Comparison of ENCODE assay signal across 8 cellular contexts in the genomic region with DNA sequence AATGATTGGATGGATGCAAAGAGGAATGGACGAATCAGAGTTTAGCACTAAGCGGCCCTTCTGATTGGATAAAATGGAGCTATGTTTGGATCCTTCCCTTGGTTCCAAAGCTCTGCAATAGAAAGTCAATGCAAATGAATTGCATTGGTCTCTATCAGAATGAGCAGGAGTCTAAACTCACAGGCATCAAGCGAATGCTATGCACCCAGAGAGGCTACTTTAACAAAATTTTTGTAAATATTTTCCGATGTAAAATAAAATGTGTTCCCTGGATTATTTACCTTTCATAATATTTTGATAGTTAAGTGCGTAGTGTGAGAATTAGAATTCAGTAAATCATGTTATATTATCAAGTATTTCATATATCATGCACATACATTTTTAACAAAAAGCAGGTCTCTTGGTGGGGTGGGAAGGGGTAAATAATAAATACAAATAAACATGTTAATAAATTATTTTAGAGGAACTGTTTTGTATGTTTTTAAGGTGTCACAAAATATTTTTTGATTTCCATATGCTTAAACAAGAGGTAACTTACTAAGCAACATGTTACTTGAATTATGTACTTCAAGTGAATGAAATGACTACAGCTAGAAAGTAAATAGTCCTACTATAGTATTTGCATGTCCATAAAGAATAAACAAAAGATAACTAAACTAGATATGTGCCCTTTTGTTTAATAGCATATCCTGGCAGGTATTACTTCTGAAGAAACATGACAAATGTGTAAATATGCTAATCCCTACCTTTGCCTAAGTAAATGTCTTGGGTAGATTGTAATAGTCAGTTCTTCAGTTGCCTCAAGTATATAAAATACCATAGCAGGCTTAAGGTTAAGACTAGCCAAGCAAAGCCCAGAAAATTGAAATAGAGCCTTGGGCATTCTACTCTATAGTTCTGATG. TPM values are rescaled to one million over a fixed set of nuclear protein-coding genes. Genes with fewer than 3 reads are reported as not detected.
DNase-seq lines count a peak whose midpoint lies in the region; ATAC-seq and TF ChIP-seq lines count a peak whose summit lies in the region.

No MANE protein-coding gene starts in this region.

- peaks cover 14 to 60% (median 43%) of the 10 kb centered on the region in 12 donors for H3K4me1 ChIP-seq in heart left ventricle
- H3K4me1 ChIP-seq in adipocyte (ENCODE audit: control insufficient read depth, insufficient read depth, low read length) = peaks cover 40% of the 10 kb centered on the region
- peaks cover 11% of the 10 kb centered on the region for H3K4me1 ChIP-seq in mesodermal cell (ENCODE audit: control insufficient read depth, insufficient read depth, low read length, poor library complexity, severe bottlenecking)
- peaks cover 13 to 55% (median 38%) of the 10 kb centered on the region in 4 donors for H3K4me1 ChIP-seq in transverse colon

- no peaks in the 10 kb centered on the region for H3K27me3 ChIP-seq in heart left ventricle
- H3K27me3 ChIP-seq in adipocyte (replicated peaks; ENCODE audit: control insufficient read depth, insufficient read depth, low read length) = no peaks in the 10 kb centered on the region
- no peaks in the 10 kb centered on the region for H3K27me3 ChIP-seq in transverse colon

- in situ Hi-C loops in transverse colon (cut with MboI; ENCODE audit: low pct_ligation_motif_present in 1 of 4, low pct_unique_long_range_greater_than_20kb in 1 of 4, low sequenced_read_pairs in 3 of 4) = no loop called here
- in situ Hi-C loops in ACHN (cut with HindIII; ENCODE audit: low pct_ligation_motif_present, low pct_unique_long_range_greater_than_20kb, low sequenced_read_pairs) = no loop called here

- peak overlapping the region in 8 of 12 donors; percentile 2 to 100 (median 45) for H3K27ac ChIP-seq in heart left ventricle
- H3K27ac ChIP-seq in mesodermal cell (ENCODE audit: low read depth, low read length, severe bottlenecking) = no peak overlapping the region
- peak overlapping the region; percentile 80 to 100 (median 98) for H3K27ac ChIP-seq in transverse colon

- 21 to 24% (median 22%) methylated on average over 5 of the region's 5 CpGs for WGBS in heart left ventricle, 4 donors
- WGBS in mesodermal cell (ENCODE audit: insufficient coverage in 2 of 2), 2 experiments = 0% methylated on average over 1 to 2 of the region's 5 CpGs
- WGBS in transverse colon (ENCODE audit: low coverage in 1 of 2), 2 donors = 20 to 21% methylated on average over 5 of the region's 5 CpGs

- TF ChIP-seq CTCF in heart left ventricle (IDR thresholded peaks at IDR 0.05) = no peak
- no peak for TF ChIP-seq CTCF in transverse colon (IDR thresholded peaks at IDR 0.05)

- H3K4me3 ChIP-seq in heart left ventricle (peak overlapping the region in 4 of 12 donors; percentile 12 to 96 (median 53)), adipocyte (ENCODE audit: low read length) (peak overlapping the region; percentile 92), mesodermal cell (ENCODE audit: extremely low read depth, insufficient read depth, low read length, poor library complexity, severe bottlenecking) (peak overlapping the region; percentile 97), transverse colon (no peak overlapping the region)

- no peak for TF ChIP-seq POLR2A in heart left ventricle (IDR thresholded peaks at IDR 0.05)
- no peak for TF ChIP-seq POLR2A in transverse colon (IDR thresholded peaks at IDR 0.05)

- no peak for TF ChIP-seq EP300 in transverse colon (IDR thresholded peaks at IDR 0.05; ENCODE audit: low read depth)

- ATAC-seq in heart left ventricle (no peak), Right ventricle myocardium superior (ENCODE audit: poor library complexity) (no peak)

- H3K36me3 ChIP-seq in heart left ventricle (peaks cover 9 to 40% (median 37%) of the 10 kb centered on the region in 9 donors), adipocyte (ENCODE audit: control insufficient read depth, insufficient read depth, low read length, severe bottlenecking) (peaks cover 28% of the 10 kb centered on the region), mesodermal cell (ENCODE audit: control insufficient read depth, insufficient read depth, low read length) (peaks cover 36% of the 10 kb centered on the region), transverse colon (peaks cover 0 to 19% (median 5%) of the 10 kb centered on the region in 4 donors)

- intact Hi-C loops in heart left ventricle (cut with DNase I) (loop anchor here in 8 of 10 donors (2.0 to 10.0 kb wide), 7 partner anchors 67 to 117 kb away; a partner anchor contains a TSS), Right ventricle myocardium superior (cut with DNase I) (loop anchor here (5.0 to 10.0 kb wide), 2 partner anchors 115 to 197 kb away; a partner anchor contains a TSS), transverse colon (cut with DNase I; ENCODE audit: low total_unique reads) (loop anchor here (10.0 kb wide), 2 partner anchors 75 to 945 kb away; a partner anchor contains a TSS)

- no peak for DNase-seq in heart left ventricle
- DNase-seq in Right ventricle myocardium superior = no peak
- DNase-seq in adipocyte (ENCODE audit: low read depth) = no peak
- no peak for DNase-seq in transverse colon
- DNase-seq in NOMO-1 (lab: John Stamatoyannopoulos, UW; ENCODE audit: unreplicated experiment in 2 of 2) = no peak
- no peak for DNase-seq in C1 segment of cervical spinal cord (lab: John Stamatoyannopoulos, UW)
- DNase-seq in ACHN = no peak

- H3K9ac ChIP-seq in adipocyte (ENCODE audit: low read length) = peak overlapping the region; percentile 6

- H3K9me3 ChIP-seq in heart left ventricle (no peaks in the 10 kb centered on the region), adipocyte (ENCODE audit: control insufficient read depth, low read length) (no peaks in the 10 kb centered on the region), mesodermal cell (ENCODE audit: control insufficient read depth, low read length) (no peaks in the 10 kb centered on the region), transverse colon (no peaks in the 10 kb centered on the region)

RNA-seq across cellular contexts. Expression of a gene that starts 4.4 kb away (rescaled TPM):
- total RNA-seq in heart left ventricle = 10 to 100 TPM; 11.3 to 27.5 (median 16.3) TPM
- polyA plus RNA-seq in heart left ventricle = 10 to 100 TPM; 14.6 to 18.5 TPM
- total RNA-seq in Right ventricle myocardium superior = 14.3 TPM
- 27.2 TPM for polyA plus RNA-seq in mesodermal cell (2013, experiment 1 of 2)
- polyA plus RNA-seq in mesodermal cell (2013, experiment 2 of 2) = 24.0 TPM
- 10 to 100 TPM; 24.0 to 99.1 (median 63.1) TPM for total RNA-seq in transverse colon

RNA-seq across cellular contexts. Expression of a gene that starts 15.2 kb away (rescaled TPM):
- total RNA-seq in heart left ventricle = 10 to 100 TPM in 8 of 9 donors, 1 to 10 TPM in 1; 9.6 to 30.6 (median 16.5) TPM
- 10 to 100 TPM; 25.5 to 31.2 TPM for polyA plus RNA-seq in heart left ventricle
- total RNA-seq in Right ventricle myocardium superior = 23.3 TPM
- polyA plus RNA-seq in mesodermal cell (2013, experiment 1 of 2) = 36.5 TPM
- 33.3 TPM for polyA plus RNA-seq in mesodermal cell (2013, experiment 2 of 2)
- total RNA-seq in transverse colon = 100 to 1,000 TPM in 1 of 4 donors, 10 to 100 TPM in 1, 1 to 10 TPM in 2; 9.3 to 116 (median 30.9) TPM

RNA-seq across cellular contexts. Expression of a gene that starts 59.0 kb away (rescaled TPM):
- 10 to 100 TPM in 6 of 9 donors, 1 to 10 TPM in 3; 5.1 to 26.8 (median 11.0) TPM for total RNA-seq in heart left ventricle
- polyA plus RNA-seq in heart left ventricle = 1 to 10 TPM; 4.0 to 7.5 TPM
- total RNA-seq in Right ventricle myocardium superior = 9.4 TPM
- 1.8 TPM for polyA plus RNA-seq in mesodermal cell (2013, experiment 1 of 2)
- 1.4 TPM for polyA plus RNA-seq in mesodermal cell (2013, experiment 2 of 2)
- total RNA-seq in transverse colon = 100 to 1,000 TPM; 196 to 323 (median 229) TPM

Comparison
In these comparisons a context has a peak if more than half of its experiments do, and no peak if none do; other contexts are left out.
1. H3K4me3 ChIP-seq: peak in adipocyte (single experiment) and mesodermal cell (single experiment); none in transverse colon (0 of 4).
2. RNA of a gene that starts 59.0 kb away (total RNA-seq): 196 to 323 TPM in transverse colon; 5.1 to 26.8 TPM in heart left ventricle and 9.4 TPM in Right ventricle myocardium superior (single experiment); every median in the first group is over 4 times any median in the second.